ENCODE assay signal across 1 cellular context in genomic region chr6:80029442-80029841, GRCh38.
TF ChIP-seq lines count a peak whose summit lies in the region.

No MANE protein-coding gene starts in this region.

TF ChIP-seq in IMR-90, 13 proteins besides CTCF, POLR2A, EP300 and RAD21 (continued from another document):
- no peak for TF ChIP-seq ELK1 (IDR thresholded peaks at IDR 0.05; ENCODE audit: borderline replicate concordance, low read depth, low read length)
